12 cellular contexts compared by ENCODE assay signal in the genomic region with DNA sequence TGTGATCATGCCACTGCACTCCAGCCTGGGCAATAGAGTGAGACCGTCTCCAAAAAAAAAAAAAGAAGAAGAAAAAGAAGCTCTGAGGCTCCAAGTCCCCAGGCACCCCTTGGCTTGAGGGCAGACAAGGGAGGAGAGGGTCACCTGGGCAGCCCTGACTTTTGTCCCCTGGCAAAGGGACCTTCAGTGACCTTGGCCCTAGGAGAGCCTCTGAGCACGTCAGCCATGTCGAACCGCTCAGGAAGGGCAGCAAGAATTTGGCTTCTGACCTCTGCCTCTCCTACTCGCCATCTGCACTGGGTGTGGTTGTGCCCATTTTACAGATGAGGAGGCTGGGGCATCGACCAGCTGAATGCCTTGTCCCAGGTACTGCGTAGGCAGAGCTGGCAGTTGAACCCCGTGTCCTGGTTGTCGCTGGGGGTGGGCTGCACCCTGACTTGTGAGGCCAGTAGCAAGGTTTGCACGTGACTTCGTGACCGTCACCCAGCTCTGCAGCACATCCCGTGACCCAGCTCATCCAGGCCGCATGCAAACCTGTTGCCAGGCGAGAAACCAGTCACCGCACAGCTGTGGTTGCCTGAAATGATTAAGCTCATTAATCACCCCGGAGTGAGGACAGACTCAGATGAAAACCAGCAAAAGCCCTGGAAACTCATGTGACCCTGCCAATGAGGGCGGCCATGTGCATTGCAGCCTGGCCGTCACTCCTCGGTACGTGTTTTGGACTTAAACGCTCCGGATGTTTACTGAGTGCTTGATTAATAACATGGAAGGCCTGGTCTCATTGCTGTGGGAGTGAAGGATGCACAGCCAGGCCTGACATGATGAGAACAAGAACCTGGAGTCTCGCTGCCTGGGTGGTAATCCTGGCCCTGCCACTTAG. TPM values are rescaled to one million over a fixed set of nuclear protein-coding genes. Genes with fewer than 3 reads are reported as not detected.
DNase-seq lines count a peak whose midpoint lies in the region; ATAC-seq and TF ChIP-seq lines count a peak whose summit lies in the region.
"Had no signal": no experiment of that assay in that cellular context is flagged by ENCODE, and none has a peak within 500 bp of the region (broad histone marks: within the 10 kb centered on the region; RNA-seq: fewer than 3 reads in every experiment).

No MANE protein-coding gene starts in this region.

- ATAC-seq in HG02852 (IDR thresholded peaks at IDR 0.05; ENCODE audit: unreplicated experiment) (peak; percentile 56), GM18873 (IDR thresholded peaks at IDR 0.05; ENCODE audit: low FRiP score, unreplicated experiment) (no peak), GM18861 (IDR thresholded peaks at IDR 0.05; ENCODE audit: unreplicated experiment) (no peak)
- no peak for ATAC-seq in naive thymus-derived CD4-positive, alpha-beta T cell

- no peak overlapping the region for H3K4me3 Mint-ChIP-seq in naive thymus-derived CD4-positive, alpha-beta T cell

- H3K4me3 ChIP-seq in naive thymus-derived CD4-positive, alpha-beta T cell (ENCODE audit: low read length): no peak overlapping the region
- H3K4me3 ChIP-seq: skin epidermis had no signal

- H3K27ac Mint-ChIP-seq in naive thymus-derived CD4-positive, alpha-beta T cell: peak overlapping the region in 1 of 9 donors; percentile 21

- intact Hi-C loops in naive thymus-derived CD4-positive, alpha-beta T cell (cut with micrococcal nuclease): no loop called here

- H3K4me1 Mint-ChIP-seq in naive thymus-derived CD4-positive, alpha-beta T cell: no peaks in the 10 kb centered on the region

- H3K9me3 Mint-ChIP-seq in naive thymus-derived CD4-positive, alpha-beta T cell: no peaks in the 10 kb centered on the region

- H3K27ac ChIP-seq in naive thymus-derived CD4-positive, alpha-beta T cell (ENCODE audit: low read depth, low read length): no peak overlapping the region

- no peaks in the 10 kb centered on the region for H3K4me1 ChIP-seq in naive thymus-derived CD4-positive, alpha-beta T cell (ENCODE audit: control insufficient read depth in 2 of 2, insufficient read depth in 2 of 2, low read length in 2 of 2)

- H3K36me3 ChIP-seq in naive thymus-derived CD4-positive, alpha-beta T cell (ENCODE audit: control insufficient read depth in 2 of 3, insufficient read depth in 3 of 3, low read length in 3 of 3): peaks cover 0 to 6% (median 0%) of the 10 kb centered on the region in 3 experiments

- peaks cover 0 to 12% (median 4%) of the 10 kb centered on the region in 5 donors for H3K36me3 Mint-ChIP-seq in naive thymus-derived CD4-positive, alpha-beta T cell

- DNase-seq in GM13976 (ENCODE audit: low spot score) (peak; percentile 73), fibroblast of gingiva (ENCODE audit: low read depth) (peak; percentile 17), activated gamma-delta T cell treated with Interleukin-2 at 50 U/mL for 16 hours (no peak)
- DNase-seq in stimulated activated CD4-positive, alpha-beta T cell treated with anti-CD3 and anti-CD28 coated beads, Interleukin-2, amount 100 ng/mL, for 24 hours: peak; percentile 29 to 34
- DNase-seq in naive thymus-derived CD4-positive, alpha-beta T cell: no peak
- DNase-seq: amygdala, NCI-H1694, SW 1271 had no signal

- POLR2A ChIA-PET in naive thymus-derived CD4-positive, alpha-beta T cell (lab: Charles Lee): no interaction called here

- H3K27me3 Mint-ChIP-seq in naive thymus-derived CD4-positive, alpha-beta T cell: no peaks in the 10 kb centered on the region

- no peaks in the 10 kb centered on the region for H3K27me3 ChIP-seq in naive thymus-derived CD4-positive, alpha-beta T cell (ENCODE audit: control insufficient read depth in 2 of 2, insufficient read depth in 2 of 2, low read length in 2 of 2)

- in situ Hi-C loops in GM13976 (cut with MboI; ENCODE audit: low sequenced_read_pairs, unreplicated experiment): no loop called here

- TF ChIP-seq CTCF in GM13976 (IDR thresholded peaks at IDR 0.05; ENCODE audit: borderline replicate concordance, control extremely low read depth, extremely low read depth, insufficient read depth, missing control alignments): no peak

- CTCF ChIA-PET in naive thymus-derived CD4-positive, alpha-beta T cell (lab: Charles Lee): no interaction called here

- no peaks in the 10 kb centered on the region for H3K9me3 ChIP-seq in naive thymus-derived CD4-positive, alpha-beta T cell (ENCODE audit: control insufficient read depth in 2 of 3, low read length in 3 of 3)

RNA-seq across cellular contexts. Expression of gene PPP6R3, which starts 47.7 kb away (rescaled TPM):
- total RNA-seq in naive thymus-derived CD4-positive, alpha-beta T cell: 100 to 1,000 TPM; 112 to 159 (median 138) TPM
- 10 to 100 TPM; 43.5 to 51.8 TPM for polyA plus RNA-seq in naive thymus-derived CD4-positive, alpha-beta T cell

Comparison
In these comparisons a context has a peak if more than half of its experiments do, and no peak if none do; other contexts are left out.
1. DNase-seq: peak in GM13976 (single experiment), fibroblast of gingiva (single experiment) and stimulated activated CD4-positive, alpha-beta T cell treated with anti-CD3 and anti-CD28 coated beads, Interleukin-2, amount 100 ng/mL, for 24 hours (2 of 2); none in naive thymus-derived CD4-positive, alpha-beta T cell (0 of 9) and activated gamma-delta T cell treated with Interleukin-2 at 50 U/mL for 16 hours (single experiment).